In genomic region chr14:68669644-68670343, GRCh38 we compare ENCODE assay signal across 13 cellular contexts.
A peak's percentile ranks its signal among the peaks of the same experiment; 100 is the strongest.
DNase-seq lines count a peak whose midpoint lies in the region; ATAC-seq and TF ChIP-seq lines count a peak whose summit lies in the region.
"Had no signal": no experiment of that assay in that cellular context is flagged by ENCODE, and none has a peak within 500 bp of the region (broad histone marks: within the 10 kb centered on the region; RNA-seq: fewer than 3 reads in every experiment).

No MANE protein-coding gene starts in this region.

- no peak for ATAC-seq in activated CD4-positive, alpha-beta T cell treated with anti-CD3 and anti-CD28 coated beads for 36 hours
- no peak for ATAC-seq in HG03378 (IDR thresholded peaks at IDR 0.05; ENCODE audit: unreplicated experiment)

- H3K4me1 Mint-ChIP-seq in nephron: peaks cover 84% of the 10 kb centered on the region
- H3K4me1 Mint-ChIP-seq in activated CD4-positive, alpha-beta T cell treated with anti-CD3 and anti-CD28 coated beads for 36 hours: peaks cover 19% of the 10 kb centered on the region

- H3K36me3 Mint-ChIP-seq in nephron (ENCODE audit: low read depth): no peaks in the 10 kb centered on the region
- no peaks in the 10 kb centered on the region for H3K36me3 Mint-ChIP-seq in activated CD4-positive, alpha-beta T cell treated with anti-CD3 and anti-CD28 coated beads for 36 hours (ENCODE audit: low read depth)

- CTCF ChIA-PET in activated CD4-positive, alpha-beta T cell treated with anti-CD3 and anti-CD28 coated beads for 36 hours (lab: Charles Lee): interaction anchor here (0.6 kb wide), 1 partner anchor 97 kb away, joined by 3 read pairs; no protein-coding TSS in a partner anchor

- peak in 2 of 3 donors; percentile 14 to 39 for DNase-seq in Peyer's patch
- DNase-seq in esophagus squamous epithelium (lab: John Stamatoyannopoulos, UW): no peak
- DNase-seq in thyroid gland: no peak
- no peak for DNase-seq in NCI-H146 treated with DMSO at 0.1 percent for 48 hours (lab: John Stamatoyannopoulos, UW; ENCODE audit: unreplicated experiment)
- no peak for DNase-seq in AML-193 (lab: John Stamatoyannopoulos, UW)
- DNase-seq in activated CD4-positive, alpha-beta T cell treated with anti-CD3 and anti-CD28 coated beads for 36 hours: no peak
- DNase-seq: CD4-positive, alpha-beta T cell; GF-D8; NCI-H1105 treated with DMSO at 0.1 percent for 48 hours; NCI-H510A treated with DMSO at 0.1 percent for 48 hours; stimulated activated CD8-positive, alpha-beta memory T cell treated with anti-CD3 and anti-CD28 coated beads, Interleukin-4, amount 100 ng/mL, for 48 hours had no signal

- H3K9me3 ChIP-seq in Peyer's patch (no peaks in the 10 kb centered on the region), esophagus squamous epithelium (no peaks in the 10 kb centered on the region), thyroid gland (no peaks in the 10 kb centered on the region)

- peak overlapping the region in 1 of 3 experiments; percentile 11 for H3K4me3 Mint-ChIP-seq in nephron
- H3K4me3 Mint-ChIP-seq in activated CD4-positive, alpha-beta T cell treated with anti-CD3 and anti-CD28 coated beads for 36 hours: no peak overlapping the region
- H3K4me3 Mint-ChIP-seq: CD4-positive, alpha-beta T cell had no signal

- no peaks in the 10 kb centered on the region for H3K27me3 Mint-ChIP-seq in nephron (ENCODE audit: low read depth)
- no peaks in the 10 kb centered on the region for H3K27me3 Mint-ChIP-seq in activated CD4-positive, alpha-beta T cell treated with anti-CD3 and anti-CD28 coated beads for 36 hours
- H3K27me3 Mint-ChIP-seq: CD4-positive, alpha-beta T cell had no signal

- TF ChIP-seq POLR2A in Peyer's patch (IDR thresholded peaks at IDR 0.05) (no peak), esophagus squamous epithelium (IDR thresholded peaks at IDR 0.05) (no peak), thyroid gland (IDR thresholded peaks at IDR 0.05) (no peak)

- H3K9me3 Mint-ChIP-seq in nephron: no peaks in the 10 kb centered on the region
- peaks cover 3% of the 10 kb centered on the region for H3K9me3 Mint-ChIP-seq in activated CD4-positive, alpha-beta T cell treated with anti-CD3 and anti-CD28 coated beads for 36 hours (ENCODE audit: low read depth)
- H3K9me3 Mint-ChIP-seq: CD4-positive, alpha-beta T cell had no signal

- H3K27ac Mint-ChIP-seq in nephron: peak overlapping the region; percentile 79 to 99 (median 98)
- H3K27ac Mint-ChIP-seq in activated CD4-positive, alpha-beta T cell treated with anti-CD3 and anti-CD28 coated beads for 36 hours: no peak overlapping the region
- H3K27ac Mint-ChIP-seq: CD4-positive, alpha-beta T cell had no signal

- TF ChIP-seq CTCF in Peyer's patch (IDR thresholded peaks at IDR 0.05) (no peak), esophagus squamous epithelium (IDR thresholded peaks at IDR 0.05) (no peak), nephron (IDR thresholded peaks at IDR 0.05; ENCODE audit: unreplicated experiment in 3 of 3) (no peak), thyroid gland (IDR thresholded peaks at IDR 0.05) (no peak)

- H3K36me3 ChIP-seq in Peyer's patch (no peaks in the 10 kb centered on the region), esophagus squamous epithelium (no peaks in the 10 kb centered on the region), thyroid gland (no peaks in the 10 kb centered on the region)

- H3K27ac ChIP-seq in Peyer's patch (peak overlapping the region in 3 of 4 donors; percentile 29 to 56 (median 40)), esophagus squamous epithelium (peak overlapping the region; percentile 54 to 86 (median 80)), thyroid gland (peak overlapping the region; percentile 30 to 56 (median 56))

- H3K27me3 ChIP-seq in Peyer's patch: no peaks in the 10 kb centered on the region
- H3K27me3 ChIP-seq in esophagus squamous epithelium: no peaks in the 10 kb centered on the region
- no peaks in the 10 kb centered on the region for H3K27me3 ChIP-seq in thyroid gland

- WGBS in esophagus squamous epithelium, 2 donors: 66 to 92% methylated on average over 9 to 13 of the region's 13 CpGs
- WGBS in thyroid gland, 2 donors: 58 to 66% methylated on average over 12 to 13 of the region's 13 CpGs

- peaks cover 0 to 29% (median 3%) of the 10 kb centered on the region in 4 donors for H3K4me1 ChIP-seq in Peyer's patch
- H3K4me1 ChIP-seq in esophagus squamous epithelium: peaks cover 11 to 89% (median 66%) of the 10 kb centered on the region in 3 donors
- peaks cover 8 to 53% of the 10 kb centered on the region in 2 donors for H3K4me1 ChIP-seq in thyroid gland

- POLR2A ChIA-PET in activated CD4-positive, alpha-beta T cell treated with anti-CD3 and anti-CD28 coated beads for 36 hours (lab: Charles Lee): interaction anchor here (0.6 to 0.9 kb wide), 2 partner anchors 119 to 156 kb away, joined by 3 read pairs; no protein-coding TSS in a partner anchor

- intact Hi-C loops in esophagus squamous epithelium (cut with DNase I) (loop anchor here (10.0 kb wide), 1 partner anchor 125 kb away; no protein-coding TSS in a partner anchor), thyroid gland (cut with DNase I) (no loop called here)
- intact Hi-C loops in activated CD4-positive, alpha-beta T cell treated with anti-CD3 and anti-CD28 coated beads for 36 hours (cut with DNase I, micrococcal nuclease): no loop called here

- H3K4me3 ChIP-seq in Peyer's patch (no peak overlapping the region), esophagus squamous epithelium (no peak overlapping the region), thyroid gland (replicated peaks in 1 of 3) (no peak overlapping the region)

Comparison
In these comparisons a context has a peak if more than half of its experiments do, and no peak if none do; other contexts are left out.
1. DNase-seq: peak in Peyer's patch (2 of 3); none in esophagus squamous epithelium (single experiment), thyroid gland (0 of 2), NCI-H146 treated with DMSO at 0.1 percent for 48 hours (single experiment), AML-193 (0 of 2) and activated CD4-positive, alpha-beta T cell treated with anti-CD3 and anti-CD28 coated beads for 36 hours (single experiment).
2. Peak in every context shown above with its lines, with median percentiles within 50 percentile points of each other: H3K27ac ChIP-seq.